ENCODE assay signal across 15 cellular contexts in the genomic region with DNA sequence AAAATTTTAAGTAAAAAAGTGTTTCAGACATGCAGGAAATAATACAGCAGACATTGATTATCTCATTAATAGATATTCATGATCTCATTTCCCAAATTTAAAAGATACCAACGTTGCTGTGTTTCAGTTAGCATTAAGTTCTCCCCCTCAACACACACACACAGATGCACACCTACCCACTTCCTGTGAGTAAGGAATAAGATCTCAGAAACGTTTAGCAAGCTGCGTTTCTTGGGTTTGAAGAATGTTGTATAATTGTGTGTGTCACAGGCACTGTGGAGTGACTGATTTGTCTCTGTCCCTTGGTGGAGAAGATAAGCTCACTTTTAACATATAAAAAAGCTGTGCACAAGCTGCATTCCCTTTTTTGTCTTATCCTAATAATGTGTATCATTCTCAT.
DNase-seq lines count a peak whose midpoint lies in the region; TF ChIP-seq lines count a peak whose summit lies in the region.
"Had no signal": no experiment of that assay in that cellular context is flagged by ENCODE, and none has a peak within 500 bp of the region (broad histone marks: within the 10 kb centered on the region; RNA-seq: fewer than 3 reads in every experiment).

No MANE protein-coding gene starts in this region.

- peak overlapping the region; percentile 1 for H3K27ac Mint-ChIP-seq in activated CD4-positive, alpha-beta T cell treated with anti-CD3 and anti-CD28 coated beads, Interleukin-2, amount 10 ng/mL, durations not matched to agents 24 days and 14 days
- H3K27ac Mint-ChIP-seq: dendritic cell treated with granulocyte-macrophage colony-stimulating factor and Interleukin-4, amounts not matched to agents 40 ng/mL and 50 ng/mL, for 4 days had no signal

- no peaks in the 10 kb centered on the region for H3K27me3 Mint-ChIP-seq in activated CD4-positive, alpha-beta T cell treated with anti-CD3 and anti-CD28 coated beads, Interleukin-2, amount 10 ng/mL, durations not matched to agents 24 days and 14 days
- H3K27me3 Mint-ChIP-seq: dendritic cell treated with granulocyte-macrophage colony-stimulating factor and Interleukin-4, amounts not matched to agents 40 ng/mL and 50 ng/mL, for 4 days had no signal

- H3K27me3 ChIP-seq in WERI-Rb-1 (ENCODE audit: insufficient read depth, low read depth, severe bottlenecking) (no peaks in the 10 kb centered on the region), HAP-1 (ENCODE audit: low read depth) (no peaks in the 10 kb centered on the region)
- H3K27me3 ChIP-seq: gastroesophageal sphincter, left lung, neutrophil had no signal

- peaks cover 41% of the 10 kb centered on the region for H3K36me3 Mint-ChIP-seq in activated CD4-positive, alpha-beta T cell treated with anti-CD3 and anti-CD28 coated beads, Interleukin-2, amount 10 ng/mL, durations not matched to agents 24 days and 14 days (ENCODE audit: low read depth)

- H3K4me3 Mint-ChIP-seq in activated CD4-positive, alpha-beta T cell treated with anti-CD3 and anti-CD28 coated beads, Interleukin-2, amount 10 ng/mL, durations not matched to agents 24 days and 14 days, result no peak overlapping the region
- H3K4me3 Mint-ChIP-seq: dendritic cell treated with granulocyte-macrophage colony-stimulating factor and Interleukin-4, amounts not matched to agents 40 ng/mL and 50 ng/mL, for 4 days had no signal

- intact Hi-C loops in activated CD4-positive, alpha-beta T cell treated with anti-CD3 and anti-CD28 coated beads, Interleukin-2, amount 10 ng/mL, durations not matched to agents 24 days and 14 days (cut with micrococcal nuclease), result loop anchor here (1.0 to 2.0 kb wide), 2 partner anchors 8 to 122 kb away; no protein-coding TSS in a partner anchor

- DNase-seq in AG10803 (ENCODE audit: low read depth), result peak; percentile 42
- DNase-seq in GM04503 (ENCODE audit: low read depth), result peak; percentile 3
- DNase-seq in activated CD4-positive, alpha-beta T cell treated with anti-CD3 and anti-CD28 coated beads, Interleukin-2, amount 10 ng/mL, durations not matched to agents 24 days and 14 days, result peak; percentile 65
- DNase-seq in glomerular visceral epithelial cell (ENCODE audit: extremely low spot score), result peak; percentile 30
- DNase-seq in WERI-Rb-1, result no peak
- DNase-seq in HAP-1 (ENCODE audit: low spot score in 2 of 2), result no peak
- no peak for DNase-seq in germinal center (ENCODE audit: low spot score)
- no peak for DNase-seq in substantia nigra (lab: John Stamatoyannopoulos, UW)
- DNase-seq: Caco-2, left lung, NCI-H2081 had no signal

- H3K9me3 ChIP-seq in WERI-Rb-1 (ENCODE audit: severe bottlenecking), result no peaks in the 10 kb centered on the region
- no peaks in the 10 kb centered on the region for H3K9me3 ChIP-seq in HAP-1
- H3K9me3 ChIP-seq: Caco-2, neutrophil, thoracic aorta had no signal

- in situ Hi-C loops in HAP-1 (cut with MboI; ENCODE audit: low sequenced_read_pairs), result no loop called here

- peaks cover 17% of the 10 kb centered on the region for H3K4me1 ChIP-seq in HAP-1
- H3K4me1 ChIP-seq: Caco-2, gastroesophageal sphincter, left lung had no signal

- peaks cover 10% of the 10 kb centered on the region for H3K9me3 Mint-ChIP-seq in activated CD4-positive, alpha-beta T cell treated with anti-CD3 and anti-CD28 coated beads, Interleukin-2, amount 10 ng/mL, durations not matched to agents 24 days and 14 days
- H3K9me3 Mint-ChIP-seq: dendritic cell treated with granulocyte-macrophage colony-stimulating factor and Interleukin-4, amounts not matched to agents 40 ng/mL and 50 ng/mL, for 4 days had no signal

- no peak for TF ChIP-seq CTCF in AG10803 (conservative IDR thresholded peaks at IDR 0.05; ENCODE audit: low read length)
- TF ChIP-seq CTCF in WERI-Rb-1 (IDR thresholded peaks at IDR 0.05; ENCODE audit: low read depth, low read length), result no peak

- H3K4me3 ChIP-seq in AG10803 (ENCODE audit: low read length), result no peak overlapping the region
- H3K4me3 ChIP-seq in WERI-Rb-1 (ENCODE audit: low read depth, low read length), result no peak overlapping the region
- H3K4me3 ChIP-seq in HAP-1, result no peak overlapping the region
- H3K4me3 ChIP-seq: gastroesophageal sphincter, left lung, thoracic aorta had no signal

- peaks cover 27% of the 10 kb centered on the region for H3K4me1 Mint-ChIP-seq in activated CD4-positive, alpha-beta T cell treated with anti-CD3 and anti-CD28 coated beads, Interleukin-2, amount 10 ng/mL, durations not matched to agents 24 days and 14 days

- H3K27ac ChIP-seq in WERI-Rb-1, result no peak overlapping the region
- H3K27ac ChIP-seq in substantia nigra (ENCODE audit: low read depth, low read length, poor library complexity, severe bottlenecking), result no peak overlapping the region
- H3K27ac ChIP-seq: gastroesophageal sphincter, left lung, neutrophil, thoracic aorta had no signal

- H3K36me3 ChIP-seq in WERI-Rb-1 (peaks cover 9% of the 10 kb centered on the region), HAP-1 (replicated peaks) (no peaks in the 10 kb centered on the region; the same call in 1 of the 2 replicates)

Comparison
In these comparisons a context has a peak if more than half of its experiments do, and no peak if none do; other contexts are left out.
1. DNase-seq: peak in AG10803 (single experiment), GM04503 (single experiment), activated CD4-positive, alpha-beta T cell treated with anti-CD3 and anti-CD28 coated beads, Interleukin-2, amount 10 ng/mL, durations not matched to agents 24 days and 14 days (single experiment) and glomerular visceral epithelial cell (single experiment); none in WERI-Rb-1 (single experiment), HAP-1 (0 of 2), germinal center (single experiment) and substantia nigra (0 of 49).